In genomic region chr4:88599714-88600113, GRCh38 we compare ENCODE assay signal across 11 cellular contexts. TPM values are rescaled to one million over a fixed set of nuclear protein-coding genes. Genes with fewer than 3 reads are reported as not detected.
DNase-seq lines count a peak whose midpoint lies in the region; ATAC-seq and TF ChIP-seq lines count a peak whose summit lies in the region.
"Had no signal": no experiment of that assay in that cellular context is flagged by ENCODE, and none has a peak within 500 bp of the region (broad histone marks: within the 10 kb centered on the region; RNA-seq: fewer than 3 reads in every experiment).

No MANE protein-coding gene starts in this region.

- dilution Hi-C loops in mammary epithelial cell (cut with HindIII; ENCODE audit: low sequenced_read_pairs) = no loop called here

- TF ChIP-seq CTCF in mammary epithelial cell (conservative IDR thresholded peaks at IDR 0.05 in 1 of 2, IDR thresholded peaks at IDR 0.05 in 1 of 2; ENCODE audit: extremely low read depth in 1 of 2, insufficient read depth in 1 of 2, low read depth in 1 of 2, low read length in 2 of 2) (no peak), vagina (IDR thresholded peaks at IDR 0.05) (no peak)

- peaks cover 86% of the 10 kb centered on the region for H3K4me1 Mint-ChIP-seq in activated naive CD4-positive, alpha-beta T cell treated with anti-CD3 and anti-CD28 coated beads, Interleukin-2, amount 50 U/mL, for 24 hours
- H3K4me1 Mint-ChIP-seq in naive thymus-derived CD8-positive, alpha-beta T cell = peaks cover 32 to 73% (median 66%) of the 10 kb centered on the region in 4 donors

- H3K4me3 ChIP-seq in mammary epithelial cell (replicated peaks in 1 of 3; ENCODE audit: insufficient read depth in 1 of 3, low read depth in 2 of 3, low read length in 3 of 3) (peak overlapping the region in 1 of 3 experiments; percentile 18), vagina (peak overlapping the region in 1 of 2 donors; percentile 12)

- CTCF ChIA-PET in mammary epithelial cell (lab: Charles Lee; ENCODE audit: low non-redundant PET) = no interaction called here

- H4K20me1 ChIP-seq in mammary epithelial cell (ENCODE audit: insufficient read depth, low read length) = no peaks in the 10 kb centered on the region

- ATAC-seq in naive thymus-derived CD8-positive, alpha-beta T cell = peak in 1 of 2 donors; percentile 67
- ATAC-seq in HG03457 (IDR thresholded peaks at IDR 0.05; ENCODE audit: unreplicated experiment) = no peak

- no peak overlapping the region for H2AFZ ChIP-seq in mammary epithelial cell (ENCODE audit: low read depth, low read length)

- no peak for DNase-seq in activated naive CD4-positive, alpha-beta T cell treated with Interleukin-2 at 50 U/mL for 16 hours
- no peak for DNase-seq in mammary epithelial cell
- DNase-seq in naive thymus-derived CD8-positive, alpha-beta T cell = no peak
- no peak for DNase-seq in vagina (ENCODE audit: extremely low spot score in 2 of 2)
- no peak for DNase-seq in stimulated activated CD8-positive, alpha-beta memory T cell treated with anti-CD3 and anti-CD28 coated beads, Interleukin-4, amount 100 ng/mL, for 48 hours
- DNase-seq in 8988T = no peak
- DNase-seq: H9, NCI-H2171 treated with DMSO at 0.1 percent for 48 hours had no signal

- in situ Hi-C loops in mammary epithelial cell (cut with MboI; ENCODE audit: low sequenced_read_pairs in 2 of 2) = no loop called here

- peak overlapping the region; percentile 54 for H3K4me3 Mint-ChIP-seq in activated naive CD4-positive, alpha-beta T cell treated with anti-CD3 and anti-CD28 coated beads, Interleukin-2, amount 50 U/mL, for 24 hours
- peak overlapping the region in 9 of 10 donors; percentile 2 to 64 (median 39) for H3K4me3 Mint-ChIP-seq in naive thymus-derived CD8-positive, alpha-beta T cell
- H3K4me3 Mint-ChIP-seq: H9 had no signal

- H3K27ac ChIP-seq in mammary epithelial cell (ENCODE audit: insufficient read depth, low read depth, low read length) (peak overlapping the region; percentile 99), vagina (peak overlapping the region; percentile 54)

- peak overlapping the region; percentile 79 for H3K9ac ChIP-seq in mammary epithelial cell (ENCODE audit: insufficient read depth, low read length)

- POLR2A ChIA-PET in naive thymus-derived CD8-positive, alpha-beta T cell (lab: Charles Lee) = interaction anchor here (1.3 to 2.5 kb wide), 2 partner anchors 8 to 13 kb away, joined by 3 to 11 read pairs; no protein-coding TSS in a partner anchor

- intact Hi-C loops in mammary epithelial cell (cut with micrococcal nuclease) (no loop called here), vagina (cut with DNase I) (no loop called here)

- BruUV-seq in mammary epithelial cell (replicated peaks; lab: Mats Ljungman, UMichigan) = TSS peak; percentile 78

- H3K27me3 ChIP-seq in mammary epithelial cell (ENCODE audit: insufficient read depth, low read length) (no peaks in the 10 kb centered on the region), vagina (no peaks in the 10 kb centered on the region)

- H3K9me3 Mint-ChIP-seq in activated naive CD4-positive, alpha-beta T cell treated with anti-CD3 and anti-CD28 coated beads, Interleukin-2, amount 50 U/mL, for 24 hours = no peaks in the 10 kb centered on the region
- no peaks in the 10 kb centered on the region for H3K9me3 Mint-ChIP-seq in naive thymus-derived CD8-positive, alpha-beta T cell
- H3K9me3 Mint-ChIP-seq: H9 had no signal

- H3K4me1 ChIP-seq in mammary epithelial cell (ENCODE audit: insufficient read depth, low read length) = peaks cover 37% of the 10 kb centered on the region
- H3K4me1 ChIP-seq in vagina = peaks cover 43% of the 10 kb centered on the region

- peaks cover 25% of the 10 kb centered on the region for H3K36me3 Mint-ChIP-seq in activated naive CD4-positive, alpha-beta T cell treated with anti-CD3 and anti-CD28 coated beads, Interleukin-2, amount 50 U/mL, for 24 hours
- peaks cover 6 to 79% (median 29%) of the 10 kb centered on the region in 3 donors for H3K36me3 Mint-ChIP-seq in naive thymus-derived CD8-positive, alpha-beta T cell

- TF ChIP-seq POLR2A in vagina (IDR thresholded peaks at IDR 0.05) = no peak

- H3K36me3 ChIP-seq in mammary epithelial cell (ENCODE audit: insufficient read depth, low read length) (peaks cover 2% of the 10 kb centered on the region), vagina (peaks cover 0 to 9% of the 10 kb centered on the region in 2 donors)

- no peaks in the 10 kb centered on the region for H3K9me3 ChIP-seq in mammary epithelial cell (replicated peaks; ENCODE audit: insufficient read depth, low read length)
- H3K9me3 ChIP-seq in vagina = no peaks in the 10 kb centered on the region

- peak overlapping the region; percentile 59 for H3K4me2 ChIP-seq in mammary epithelial cell (ENCODE audit: insufficient read depth, low read depth, low read length)

- H3K27me3 Mint-ChIP-seq in activated naive CD4-positive, alpha-beta T cell treated with anti-CD3 and anti-CD28 coated beads, Interleukin-2, amount 50 U/mL, for 24 hours = no peaks in the 10 kb centered on the region
- H3K27me3 Mint-ChIP-seq in naive thymus-derived CD8-positive, alpha-beta T cell = no peaks in the 10 kb centered on the region

- H3K27ac Mint-ChIP-seq in activated naive CD4-positive, alpha-beta T cell treated with anti-CD3 and anti-CD28 coated beads, Interleukin-2, amount 50 U/mL, for 24 hours = peak overlapping the region; percentile 66
- peak overlapping the region; percentile 24 to 86 (median 53) for H3K27ac Mint-ChIP-seq in naive thymus-derived CD8-positive, alpha-beta T cell
- H3K27ac Mint-ChIP-seq: H9, progenitor cell of endocrine pancreas had no signal

- WGBS in mammary epithelial cell (ENCODE audit: low coverage, missing lambda C conversion rate) = 100% methylated on average over 1 of the region's 1 CpG

- H3K79me2 ChIP-seq in mammary epithelial cell (ENCODE audit: insufficient read depth, low read length) = peaks cover 71% of the 10 kb centered on the region

RNA-seq across cellular contexts. Expression of gene HERC3, which starts 7.4 kb away (rescaled TPM):
- 10 to 100 TPM; 14.0 to 36.5 TPM for total RNA-seq in mammary epithelial cell
- polyA plus RNA-seq in mammary epithelial cell = 12.3 TPM
- polyA minus RNA-seq in mammary epithelial cell = 24.9 TPM
- 100 to 1,000 TPM in 1 of 2 experiments, 10 to 100 TPM in 1; 91.8 to 111 TPM for total RNA-seq in naive thymus-derived CD8-positive, alpha-beta T cell
- 10 to 100 TPM; 29.7 to 37.1 (median 33.6) TPM for polyA plus RNA-seq in naive thymus-derived CD8-positive, alpha-beta T cell
- 32.9 TPM for total RNA-seq in vagina
